Comparison of ENCODE assay signal across 14 cellular contexts in genomic region chr3:31218082-31218481, GRCh38.
DNase-seq lines count a peak whose midpoint lies in the region; ATAC-seq and FAIRE-seq lines count a peak whose summit lies in the region.
"Had no signal": no experiment of that assay in that cellular context is flagged by ENCODE, and none has a peak within 500 bp of the region (broad histone marks: within the 10 kb centered on the region; RNA-seq: fewer than 3 reads in every experiment).

No MANE protein-coding gene starts in this region.

- intact Hi-C loops in activated CD4-positive, alpha-beta T cell treated with anti-CD3 and anti-CD28 coated beads for 36 hours (cut with DNase I, micrococcal nuclease), result loop anchor here (1.0 to 10.0 kb wide), 4 partner anchors 9 to 563 kb away; no protein-coding TSS in a partner anchor

- no peak overlapping the region for H3K4me3 Mint-ChIP-seq in activated CD4-positive, alpha-beta T cell treated with anti-CD3 and anti-CD28 coated beads for 36 hours
- no peak overlapping the region for H3K4me3 Mint-ChIP-seq in T-cell
- H3K4me3 Mint-ChIP-seq in stimulated activated naive CD8-positive, alpha-beta T cell treated with anti-CD3 and anti-CD28 coated beads, Interleukin-15, Interleukin-2, amounts not matched to agents 100 ng/mL and 50 ng/mL, for 24 hours, result no peak overlapping the region

- CTCF ChIA-PET in activated CD4-positive, alpha-beta T cell treated with anti-CD3 and anti-CD28 coated beads for 36 hours (lab: Charles Lee), result interaction anchor here (1.1 kb wide), 1 partner anchor 10 kb away, joined by 3 read pairs; no protein-coding TSS in a partner anchor
- CTCF ChIA-PET in T-cell (lab: Charles Lee), result no interaction called here

- H3K9me3 Mint-ChIP-seq in activated CD4-positive, alpha-beta T cell treated with anti-CD3 and anti-CD28 coated beads for 36 hours (ENCODE audit: low read depth), result peaks cover 5% of the 10 kb centered on the region
- H3K9me3 Mint-ChIP-seq in activated naive CD4-positive, alpha-beta T cell treated with anti-CD3 and anti-CD28 coated beads, Interleukin-2, amount 50 U/mL, for 72 hours, result peaks cover 0 to 9% of the 10 kb centered on the region in 2 donors
- H3K9me3 Mint-ChIP-seq in T-cell, result peaks cover 0 to 8% (median 3%) of the 10 kb centered on the region in 3 donors
- H3K9me3 Mint-ChIP-seq in stimulated activated naive CD8-positive, alpha-beta T cell treated with anti-CD3 and anti-CD28 coated beads, Interleukin-15, Interleukin-2, amounts not matched to agents 100 ng/mL and 50 ng/mL, for 24 hours, result peaks cover 9% of the 10 kb centered on the region

- POLR2A ChIA-PET in activated CD4-positive, alpha-beta T cell treated with anti-CD3 and anti-CD28 coated beads for 36 hours (lab: Charles Lee), result no interaction called here
- POLR2A ChIA-PET in T-cell (lab: Charles Lee), result no interaction called here

- H3K4me1 Mint-ChIP-seq in activated CD4-positive, alpha-beta T cell treated with anti-CD3 and anti-CD28 coated beads for 36 hours, result peaks cover 88% of the 10 kb centered on the region
- H3K4me1 Mint-ChIP-seq in T-cell, result peaks cover 94 to 96% (median 95%) of the 10 kb centered on the region in 3 donors
- H3K4me1 Mint-ChIP-seq in stimulated activated naive CD8-positive, alpha-beta T cell treated with anti-CD3 and anti-CD28 coated beads, Interleukin-15, Interleukin-2, amounts not matched to agents 100 ng/mL and 50 ng/mL, for 24 hours (ENCODE audit: low read depth), result peaks cover 95% of the 10 kb centered on the region

- H3K27me3 Mint-ChIP-seq in activated CD4-positive, alpha-beta T cell treated with anti-CD3 and anti-CD28 coated beads for 36 hours, result no peaks in the 10 kb centered on the region
- H3K27me3 Mint-ChIP-seq in T-cell, result no peaks in the 10 kb centered on the region
- no peaks in the 10 kb centered on the region for H3K27me3 Mint-ChIP-seq in stimulated activated naive CD8-positive, alpha-beta T cell treated with anti-CD3 and anti-CD28 coated beads, Interleukin-15, Interleukin-2, amounts not matched to agents 100 ng/mL and 50 ng/mL, for 24 hours
- H3K27me3 Mint-ChIP-seq: CD4-positive, alpha-beta memory T cell had no signal

- ATAC-seq in activated CD4-positive, alpha-beta T cell treated with anti-CD3 and anti-CD28 coated beads for 36 hours, result peak; percentile 76
- ATAC-seq in activated naive CD4-positive, alpha-beta T cell treated with anti-CD3 and anti-CD28 coated beads, Interleukin-2, amount 50 U/mL, for 72 hours, result peak; percentile 72 to 94
- no peak for ATAC-seq in T-cell (replicated peaks in 1 of 4)
- ATAC-seq: Panc1 had no signal

- no peaks in the 10 kb centered on the region for H3K36me3 Mint-ChIP-seq in activated CD4-positive, alpha-beta T cell treated with anti-CD3 and anti-CD28 coated beads for 36 hours (ENCODE audit: low read depth)
- H3K36me3 Mint-ChIP-seq in activated naive CD4-positive, alpha-beta T cell treated with anti-CD3 and anti-CD28 coated beads, Interleukin-2, amount 50 U/mL, for 72 hours, result peaks cover 0 to 11% of the 10 kb centered on the region in 2 donors
- H3K36me3 Mint-ChIP-seq in T-cell, result no peaks in the 10 kb centered on the region
- peaks cover 8% of the 10 kb centered on the region for H3K36me3 Mint-ChIP-seq in stimulated activated naive CD8-positive, alpha-beta T cell treated with anti-CD3 and anti-CD28 coated beads, Interleukin-15, Interleukin-2, amounts not matched to agents 100 ng/mL and 50 ng/mL, for 24 hours (ENCODE audit: low read depth)

- H3K27ac Mint-ChIP-seq in activated CD4-positive, alpha-beta T cell treated with anti-CD3 and anti-CD28 coated beads for 36 hours, result peak overlapping the region; percentile 32
- H3K27ac Mint-ChIP-seq in activated naive CD4-positive, alpha-beta T cell treated with anti-CD3 and anti-CD28 coated beads, Interleukin-2, amount 50 U/mL, for 72 hours, result no peak overlapping the region
- H3K27ac Mint-ChIP-seq in T-cell, result peak overlapping the region; percentile 75 to 86
- H3K27ac Mint-ChIP-seq in stimulated activated naive CD8-positive, alpha-beta T cell treated with anti-CD3 and anti-CD28 coated beads, Interleukin-15, Interleukin-2, amounts not matched to agents 100 ng/mL and 50 ng/mL, for 24 hours, result peak overlapping the region; percentile 76

- no peak for FAIRE-seq in urothelium cell line (lab: Jason Lieb, UNC)
- FAIRE-seq: H1 had no signal

- no peak for DNase-seq in activated CD4-positive, alpha-beta T cell treated with anti-CD3 and anti-CD28 coated beads for 36 hours
- DNase-seq in activated CD4-positive, alpha-beta T cell treated with anti-CD3 and anti-CD28 coated beads for 1 hour, result no peak
- no peak for DNase-seq in activated naive CD4-positive, alpha-beta T cell treated with anti-CD3 and anti-CD28 coated beads, Interleukin-2, amount 50 U/mL, for 72 hours (ENCODE audit: low spot score in 2 of 2)
- no peak for DNase-seq in activated naive CD4-positive, alpha-beta T cell (lab: John Stamatoyannopoulos, UW)
- DNase-seq in T-cell, result no peak
- DNase-seq in urothelium cell line (ENCODE audit: low spot score), result no peak
- no peak for DNase-seq in HuH-7.5 (ENCODE audit: low spot score)
- DNase-seq: 8988T; Calu3; CD4-positive, alpha-beta memory T cell; NCI-H1694 treated with DMSO at 0.1 percent for 48 hours had no signal

Comparison
In these comparisons a context has a peak if more than half of its experiments do, and no peak if none do; other contexts are left out.
1. ATAC-seq: peak in activated CD4-positive, alpha-beta T cell treated with anti-CD3 and anti-CD28 coated beads for 36 hours (single experiment) and activated naive CD4-positive, alpha-beta T cell treated with anti-CD3 and anti-CD28 coated beads, Interleukin-2, amount 50 U/mL, for 72 hours (2 of 2); none in T-cell (0 of 4).
2. H3K27ac Mint-ChIP-seq: peak in activated CD4-positive, alpha-beta T cell treated with anti-CD3 and anti-CD28 coated beads for 36 hours (single experiment), T-cell (2 of 2) and stimulated activated naive CD8-positive, alpha-beta T cell treated with anti-CD3 and anti-CD28 coated beads, Interleukin-15, Interleukin-2, amounts not matched to agents 100 ng/mL and 50 ng/mL, for 24 hours (single experiment); none in activated naive CD4-positive, alpha-beta T cell treated with anti-CD3 and anti-CD28 coated beads, Interleukin-2, amount 50 U/mL, for 72 hours (0 of 2).